Comparison of ENCODE assay signal across 9 cellular contexts in genomic region chr22:42978453-42979103, GRCh38. TPM values are rescaled to one million over a fixed set of nuclear protein-coding genes. Genes with fewer than 3 reads are reported as not detected.
DNase-seq lines count a peak whose midpoint lies in the region; TF ChIP-seq lines count a peak whose summit lies in the region.
"Had no signal": no experiment of that assay in that cellular context is flagged by ENCODE, and none has a peak within 500 bp of the region (broad histone marks: within the 10 kb centered on the region; RNA-seq: fewer than 3 reads in every experiment).

No MANE protein-coding gene starts in this region.

- H3K36me3 Mint-ChIP-seq in osteocyte (ENCODE audit: unreplicated experiment), result peaks cover 2% of the 10 kb centered on the region

- POLR2A ChIA-PET in RWPE1 (lab: Yijun Ruan, JAX; ENCODE audit: low non-redundant PET), result no interaction called here
- POLR2A ChIA-PET in HEK293T (lab: Yijun Ruan, JAX), result interaction anchor here (1.2 kb wide), 1 partner anchor 19 kb away, joined by 4 read pairs; no protein-coding TSS in a partner anchor

- TF ChIP-seq CTCF in RWPE1 (conservative IDR thresholded peaks at IDR 0.05; ENCODE audit: low read depth) (no peak), fibroblast of the aortic adventitia (IDR thresholded peaks at IDR 0.05; ENCODE audit: insufficient read depth, low read length) (no peak), osteocyte (IDR thresholded peaks at IDR 0.05) (no peak)

- H3K4me1 Mint-ChIP-seq in osteocyte (ENCODE audit: unreplicated experiment), result peaks cover 20% of the 10 kb centered on the region

- no peaks in the 10 kb centered on the region for H3K27me3 Mint-ChIP-seq in osteocyte (ENCODE audit: unreplicated experiment)

- peak overlapping the region; percentile 37 for H3K27ac Mint-ChIP-seq in osteocyte (ENCODE audit: unreplicated experiment)

- H3K27ac ChIP-seq in RWPE1, result peak overlapping the region; percentile 49

- no peak overlapping the region for H3K4me3 Mint-ChIP-seq in osteocyte (ENCODE audit: unreplicated experiment)

- no peak overlapping the region for H3K4me3 ChIP-seq in fibroblast of the aortic adventitia (ENCODE audit: low read depth, low read length)

- CTCF ChIA-PET in RWPE1 (lab: Yijun Ruan, JAX) (no interaction called here), HEK293T (lab: Yijun Ruan, JAX) (interaction anchor here (0.5 to 1.2 kb wide), 4 partner anchors 14 to 253 kb away, joined by 3 to 4 read pairs (median 3); no protein-coding TSS in a partner anchor)

- H3K9me3 Mint-ChIP-seq in osteocyte (ENCODE audit: unreplicated experiment), result no peaks in the 10 kb centered on the region

- DNase-seq in Ammon's horn (ENCODE audit: low spot score) (peak; percentile 65), RWPE1 (ENCODE audit: low spot score) (peak; percentile 22), fibroblast of the aortic adventitia (ENCODE audit: low read depth) (peak; percentile 96), osteocyte (ENCODE audit: extremely low spot score, unreplicated experiment) (no peak), HEK293T (ENCODE audit: extremely low spot score) (no peak), DMS79 treated with DMSO at 0.1 percent for 48 hours (lab: John Stamatoyannopoulos, UW) (no peak), T1000 (lab: John Stamatoyannopoulos, UW) (no peak), germinal center (ENCODE audit: low spot score) (no peak)
- DNase-seq: NK-92 treated with Interleukin-12 subunit alpha and Interleukin-12 subunit beta, amount 100 ng/mL, for 24 hours had no signal

TF ChIP-seq in HEK293T, 16 proteins besides CTCF, POLR2A, EP300 and RAD21:
- TF ChIP-seq SP1 (IDR thresholded peaks at IDR 0.05) (no peak), ARNT (IDR thresholded peaks at IDR 0.05) (no peak), CTBP1 (IDR thresholded peaks at IDR 0.05; ENCODE audit: borderline replicate concordance) (no peak), TARDBP (IDR thresholded peaks at IDR 0.05) (no peak), ZNF384 (IDR thresholded peaks at IDR 0.05) (no peak), LEF1 (IDR thresholded peaks at IDR 0.05; ENCODE audit: borderline replicate concordance) (no peak), PKNOX1 (IDR thresholded peaks at IDR 0.05) (no peak), FOXM1 (IDR thresholded peaks at IDR 0.05; ENCODE audit: borderline replicate concordance) (no peak)

RNA-seq across cellular contexts. Expression of gene PACSIN2, which starts 36.4 kb away (rescaled TPM):
- total RNA-seq in fibroblast of the aortic adventitia (ENCODE audit: low replicate concordance) (35.2 and 48.3 TPM in 2 replicates), osteocyte (51.0 and 51.7 TPM in 2 replicates)

Comparison
In these comparisons a context has a peak if more than half of its experiments do, and no peak if none do; other contexts are left out.
1. DNase-seq: peak in Ammon's horn (single experiment), RWPE1 (single experiment) and fibroblast of the aortic adventitia (single experiment); none in osteocyte (single experiment), HEK293T (single experiment), DMS79 treated with DMSO at 0.1 percent for 48 hours (single experiment), T1000 (single experiment) and germinal center (single experiment).